ENCODE assay signal across 2 cellular contexts in the genomic region with DNA sequence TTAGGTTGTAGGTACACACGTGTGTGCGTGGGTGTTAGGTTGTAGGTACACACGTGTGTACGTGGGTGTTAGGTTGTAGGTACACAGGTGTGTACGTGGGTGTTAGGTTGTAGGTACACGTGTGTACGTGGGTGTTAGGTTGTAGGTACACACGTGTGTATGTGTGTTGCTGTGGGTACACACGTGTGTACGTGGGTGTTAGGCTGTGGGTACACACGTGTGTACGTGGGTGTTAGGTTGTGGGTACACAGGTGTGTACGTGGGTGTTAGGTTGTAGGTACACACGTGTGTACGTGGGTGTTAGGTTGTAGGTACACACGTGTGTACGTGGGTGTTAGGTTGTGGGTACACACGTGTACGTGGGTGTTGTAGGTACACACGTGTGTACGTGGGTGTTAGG. TPM values are rescaled to one million over a fixed set of nuclear protein-coding genes. Genes with fewer than 3 reads are reported as not detected.
"Had no signal": no experiment of that assay in that cellular context is flagged by ENCODE, and none has a peak within 500 bp of the region (broad histone marks: within the 10 kb centered on the region; RNA-seq: fewer than 3 reads in every experiment).

No MANE protein-coding gene starts in this region.

RNA-seq across cellular contexts. Expression of a gene that starts 15.8 kb away (rescaled TPM):
- total RNA-seq: SK-MEL-5 had no signal

RNA-seq across cellular contexts. Expression of a gene that starts 19.8 kb away (rescaled TPM):
- total RNA-seq: RPMI7951 had no signal
